14 cellular contexts compared by ENCODE assay signal in the genomic region with DNA sequence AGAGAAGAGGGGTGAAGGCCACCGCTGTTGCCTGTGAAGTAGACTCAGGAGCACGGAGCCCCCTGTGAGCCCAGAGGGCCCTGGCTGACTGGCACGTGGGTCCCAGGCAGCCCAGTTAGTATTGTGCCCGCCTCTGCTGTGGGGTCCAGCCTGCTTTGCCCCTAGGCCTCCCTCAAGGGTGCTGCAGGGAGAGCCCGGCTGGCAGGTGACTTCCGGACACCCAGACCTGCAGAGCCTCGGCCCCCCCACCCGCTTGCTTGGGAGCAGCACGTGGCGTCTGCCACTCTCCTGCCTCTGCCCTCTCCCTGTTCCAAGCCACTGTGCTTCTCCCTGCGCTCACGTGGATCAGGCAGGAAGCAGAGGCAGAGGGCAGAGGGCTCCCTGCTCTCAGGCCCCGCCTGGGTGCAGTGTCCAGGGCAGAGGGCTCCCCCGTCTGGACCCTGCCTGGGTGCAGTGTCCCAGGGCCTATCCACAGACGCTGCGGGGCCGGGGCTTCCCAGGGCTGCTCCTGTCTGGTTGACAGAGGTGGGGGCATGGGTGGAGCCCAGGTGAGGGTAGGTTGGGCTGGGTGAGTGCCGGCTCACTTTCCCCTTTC.
DNase-seq lines count a peak whose midpoint lies in the region; ATAC-seq and TF ChIP-seq lines count a peak whose summit lies in the region.
"Had no signal": no experiment of that assay in that cellular context is flagged by ENCODE, and none has a peak within 500 bp of the region (broad histone marks: within the 10 kb centered on the region; RNA-seq: fewer than 3 reads in every experiment).

No MANE protein-coding gene starts in this region.

- no peak overlapping the region for H3K4me3 ChIP-seq in right atrium auricular region
- no peak overlapping the region for H3K4me3 ChIP-seq in PC-3 (ENCODE audit: low read length)
- no peak overlapping the region for H3K4me3 ChIP-seq in right cardiac atrium (ENCODE audit: low read length)
- H3K4me3 ChIP-seq in naive thymus-derived CD4-positive, alpha-beta T cell (ENCODE audit: low read length): no peak overlapping the region

- no peaks in the 10 kb centered on the region for H3K9me3 Mint-ChIP-seq in naive thymus-derived CD4-positive, alpha-beta T cell
- no peaks in the 10 kb centered on the region for H3K9me3 Mint-ChIP-seq in activated CD8-positive, alpha-beta T cell treated with anti-CD3 and anti-CD28 coated beads, Interleukin-2, amount 10 ng/mL, durations not matched to agents 7 days and 5 days (ENCODE audit: insufficient read depth)
- no peaks in the 10 kb centered on the region for H3K9me3 Mint-ChIP-seq in activated T-helper 2 cell treated with anti-CD3 and anti-CD28 coated beads, Interferon-gamma antibody, Interleukin-2, Interleukin-4, amounts not matched to agents 10 μg/mL and 5 μg/mL and 100 μg/mL, durations not matched to agents 14 hours and 24 hours and 36 hours
- H3K9me3 Mint-ChIP-seq: CD14-positive monocyte had no signal

- no peak overlapping the region for H3K4me2 ChIP-seq in PC-3 (ENCODE audit: low read length)

- intact Hi-C loops in Right ventricle myocardium inferior (cut with DNase I): no loop called here
- intact Hi-C loops in PC-3 (cut with micrococcal nuclease): no loop called here
- intact Hi-C loops in right cardiac atrium (cut with DNase I): no loop called here
- intact Hi-C loops in naive thymus-derived CD4-positive, alpha-beta T cell (cut with micrococcal nuclease): no loop called here
- intact Hi-C loops in activated T-helper 2 cell treated with anti-CD3 and anti-CD28 coated beads, Interferon-gamma antibody, Interleukin-2, Interleukin-4, amounts not matched to agents 10 μg/mL and 5 μg/mL and 100 μg/mL, durations not matched to agents 14 hours and 24 hours and 36 hours (cut with micrococcal nuclease): no loop called here

- no peaks in the 10 kb centered on the region for H3K4me1 Mint-ChIP-seq in naive thymus-derived CD4-positive, alpha-beta T cell
- H3K4me1 Mint-ChIP-seq in activated CD8-positive, alpha-beta T cell treated with anti-CD3 and anti-CD28 coated beads, Interleukin-2, amount 10 ng/mL, durations not matched to agents 7 days and 5 days (ENCODE audit: low read depth): no peaks in the 10 kb centered on the region
- no peaks in the 10 kb centered on the region for H3K4me1 Mint-ChIP-seq in activated T-helper 2 cell treated with anti-CD3 and anti-CD28 coated beads, Interferon-gamma antibody, Interleukin-2, Interleukin-4, amounts not matched to agents 10 μg/mL and 5 μg/mL and 100 μg/mL, durations not matched to agents 14 hours and 24 hours and 36 hours (ENCODE audit: low read depth)
- H3K4me1 Mint-ChIP-seq: CD14-positive monocyte had no signal

- H2AFZ ChIP-seq in PC-3 (ENCODE audit: low read length): no peak overlapping the region

- no peak overlapping the region for H3K27ac ChIP-seq in right atrium auricular region
- H3K27ac ChIP-seq in PC-3 (ENCODE audit: low read length): no peak overlapping the region
- H3K27ac ChIP-seq in right cardiac atrium (ENCODE audit: low read length): no peak overlapping the region
- H3K27ac ChIP-seq in naive thymus-derived CD4-positive, alpha-beta T cell (ENCODE audit: low read depth, low read length): no peak overlapping the region

- H3K4me1 ChIP-seq in right atrium auricular region: peaks cover 0 to 12% of the 10 kb centered on the region in 2 donors
- no peaks in the 10 kb centered on the region for H3K4me1 ChIP-seq in PC-3 (ENCODE audit: insufficient read depth, low read length)
- H3K4me1 ChIP-seq in right cardiac atrium (ENCODE audit: control insufficient read depth, insufficient read depth, low read length): no peaks in the 10 kb centered on the region
- H3K4me1 ChIP-seq in naive thymus-derived CD4-positive, alpha-beta T cell (ENCODE audit: control insufficient read depth in 2 of 2, insufficient read depth in 2 of 2, low read length in 2 of 2): no peaks in the 10 kb centered on the region

- H3K27me3 ChIP-seq in right atrium auricular region (no peaks in the 10 kb centered on the region), PC-3 (ENCODE audit: low read length) (no peaks in the 10 kb centered on the region), right cardiac atrium (ENCODE audit: control insufficient read depth, insufficient read depth) (no peaks in the 10 kb centered on the region)
- H3K27me3 ChIP-seq in naive thymus-derived CD4-positive, alpha-beta T cell (ENCODE audit: control insufficient read depth in 2 of 2, insufficient read depth in 2 of 2, low read length in 2 of 2): no peaks in the 10 kb centered on the region

- WGBS in right cardiac atrium: 82% methylated on average over 18 of the region's 18 CpGs

- ATAC-seq in Right ventricle myocardium inferior (peak; percentile 8), PC-3 (peak; percentile 30; the same call in 1 of the 2 replicates), right cardiac atrium (no peak)
- peak; percentile 26 for ATAC-seq in naive thymus-derived CD4-positive, alpha-beta T cell
- ATAC-seq in activated CD8-positive, alpha-beta T cell treated with anti-CD3 and anti-CD28 coated beads, Interleukin-2, amount 10 ng/mL, durations not matched to agents 7 days and 5 days: no peak

- no peaks in the 10 kb centered on the region for H4K20me1 ChIP-seq in PC-3 (ENCODE audit: low read length)

- H3K36me3 ChIP-seq in right atrium auricular region (no peaks in the 10 kb centered on the region), PC-3 (ENCODE audit: low read depth, low read length) (no peaks in the 10 kb centered on the region)
- no peaks in the 10 kb centered on the region for H3K36me3 ChIP-seq in naive thymus-derived CD4-positive, alpha-beta T cell (ENCODE audit: control insufficient read depth in 2 of 3, insufficient read depth in 3 of 3, low read length in 3 of 3)

- CTCF ChIA-PET in PC-3 (lab: Charles Lee): no interaction called here
- CTCF ChIA-PET in naive thymus-derived CD4-positive, alpha-beta T cell (lab: Charles Lee): no interaction called here
- CTCF ChIA-PET in activated CD8-positive, alpha-beta T cell treated with anti-CD3 and anti-CD28 coated beads, Interleukin-2, amount 10 ng/mL, durations not matched to agents 7 days and 5 days (lab: Charles Lee): no interaction called here

- H3K9me2 ChIP-seq in PC-3 (replicated peaks; ENCODE audit: low read length): no peaks in the 10 kb centered on the region

- no peak overlapping the region for H3K27ac Mint-ChIP-seq in naive thymus-derived CD4-positive, alpha-beta T cell
- H3K27ac Mint-ChIP-seq in activated CD8-positive, alpha-beta T cell treated with anti-CD3 and anti-CD28 coated beads, Interleukin-2, amount 10 ng/mL, durations not matched to agents 7 days and 5 days: no peak overlapping the region
- no peak overlapping the region for H3K27ac Mint-ChIP-seq in activated T-helper 2 cell treated with anti-CD3 and anti-CD28 coated beads, Interferon-gamma antibody, Interleukin-2, Interleukin-4, amounts not matched to agents 10 μg/mL and 5 μg/mL and 100 μg/mL, durations not matched to agents 14 hours and 24 hours and 36 hours
- H3K27ac Mint-ChIP-seq: CD14-positive monocyte had no signal

- no peak for TF ChIP-seq CTCF in right atrium auricular region (IDR thresholded peaks at IDR 0.05)
- no peak for TF ChIP-seq CTCF in PC-3 (conservative IDR thresholded peaks at IDR 0.05; ENCODE audit: low read depth, low read length)

- no TSS peak for BruUV-seq in PC-3 (replicated peaks; lab: Mats Ljungman, UMichigan)

- H3K9ac ChIP-seq in PC-3 (ENCODE audit: low read length): no peak overlapping the region

- H3K9me3 ChIP-seq in right atrium auricular region (no peaks in the 10 kb centered on the region), PC-3 (ENCODE audit: low read length) (no peaks in the 10 kb centered on the region), right cardiac atrium (ENCODE audit: control insufficient read depth, low read length) (no peaks in the 10 kb centered on the region)
- H3K9me3 ChIP-seq in naive thymus-derived CD4-positive, alpha-beta T cell (ENCODE audit: control insufficient read depth in 2 of 3, low read length in 3 of 3): no peaks in the 10 kb centered on the region

- DNase-seq in Right ventricle myocardium inferior (ENCODE audit: missing footprints) (peak; percentile 64), right atrium auricular region (ENCODE audit: low spot score) (no peak), PC-3 (no peak), right cardiac atrium (peak in 2 of 3 donors; percentile 40 to 52), NK-92 (lab: John Stamatoyannopoulos, UW; ENCODE audit: unreplicated experiment) (no peak)
- no peak for DNase-seq in naive thymus-derived CD4-positive, alpha-beta T cell
- no peak for DNase-seq in activated CD8-positive, alpha-beta T cell treated with anti-CD3 and anti-CD28 coated beads, Interleukin-2, amount 10 ng/mL, durations not matched to agents 7 days and 5 days
- no peak for DNase-seq in activated T-helper 2 cell treated with anti-CD3 and anti-CD28 coated beads, Interferon-gamma antibody, Interleukin-2, Interleukin-4, amounts not matched to agents 10 μg/mL and 5 μg/mL and 100 μg/mL, durations not matched to agents 14 hours and 24 hours and 36 hours (ENCODE audit: low spot score)
- DNase-seq: COR-L47, NCI-H1436 treated with DMSO at 0.1 percent for 48 hours, NCI-H345, NCI-H526 treated with DMSO at 0.1 percent for 48 hours, SHP77 treated with DMSO at 0.1 percent for 48 hours had no signal

- POLR2A ChIA-PET in PC-3 (lab: Charles Lee; ENCODE audit: unreplicated experiment): no interaction called here
- POLR2A ChIA-PET in naive thymus-derived CD4-positive, alpha-beta T cell (lab: Charles Lee): no interaction called here
- POLR2A ChIA-PET in activated CD8-positive, alpha-beta T cell treated with anti-CD3 and anti-CD28 coated beads, Interleukin-2, amount 10 ng/mL, durations not matched to agents 7 days and 5 days (lab: Charles Lee): no interaction called here

- no peaks in the 10 kb centered on the region for H3F3A ChIP-seq in PC-3 (ENCODE audit: low read length, unreplicated experiment)

- H3K79me2 ChIP-seq in PC-3 (ENCODE audit: low read length): no peaks in the 10 kb centered on the region

- H3K27me3 Mint-ChIP-seq in naive thymus-derived CD4-positive, alpha-beta T cell: no peaks in the 10 kb centered on the region
- no peaks in the 10 kb centered on the region for H3K27me3 Mint-ChIP-seq in activated CD8-positive, alpha-beta T cell treated with anti-CD3 and anti-CD28 coated beads, Interleukin-2, amount 10 ng/mL, durations not matched to agents 7 days and 5 days (ENCODE audit: low read depth)
- no peaks in the 10 kb centered on the region for H3K27me3 Mint-ChIP-seq in activated T-helper 2 cell treated with anti-CD3 and anti-CD28 coated beads, Interferon-gamma antibody, Interleukin-2, Interleukin-4, amounts not matched to agents 10 μg/mL and 5 μg/mL and 100 μg/mL, durations not matched to agents 14 hours and 24 hours and 36 hours (ENCODE audit: low read depth)

- no peak overlapping the region for H3K4me3 Mint-ChIP-seq in naive thymus-derived CD4-positive, alpha-beta T cell
- H3K4me3 Mint-ChIP-seq in activated CD8-positive, alpha-beta T cell treated with anti-CD3 and anti-CD28 coated beads, Interleukin-2, amount 10 ng/mL, durations not matched to agents 7 days and 5 days: no peak overlapping the region
- no peak overlapping the region for H3K4me3 Mint-ChIP-seq in activated T-helper 2 cell treated with anti-CD3 and anti-CD28 coated beads, Interferon-gamma antibody, Interleukin-2, Interleukin-4, amounts not matched to agents 10 μg/mL and 5 μg/mL and 100 μg/mL, durations not matched to agents 14 hours and 24 hours and 36 hours (ENCODE audit: low read depth)
- H3K4me3 Mint-ChIP-seq: CD14-positive monocyte had no signal

- peaks cover 0 to 5% (median 0%) of the 10 kb centered on the region in 5 donors for H3K36me3 Mint-ChIP-seq in naive thymus-derived CD4-positive, alpha-beta T cell
- H3K36me3 Mint-ChIP-seq in activated CD8-positive, alpha-beta T cell treated with anti-CD3 and anti-CD28 coated beads, Interleukin-2, amount 10 ng/mL, durations not matched to agents 7 days and 5 days (ENCODE audit: low read depth): no peaks in the 10 kb centered on the region
- no peaks in the 10 kb centered on the region for H3K36me3 Mint-ChIP-seq in activated T-helper 2 cell treated with anti-CD3 and anti-CD28 coated beads, Interferon-gamma antibody, Interleukin-2, Interleukin-4, amounts not matched to agents 10 μg/mL and 5 μg/mL and 100 μg/mL, durations not matched to agents 14 hours and 24 hours and 36 hours (ENCODE audit: low read depth)

Comparison
In these comparisons a context has a peak if more than half of its experiments do, and no peak if none do; other contexts are left out.
1. ATAC-seq: peak in Right ventricle myocardium inferior (single experiment), PC-3 (single experiment) and naive thymus-derived CD4-positive, alpha-beta T cell (single experiment); none in right cardiac atrium (0 of 2) and activated CD8-positive, alpha-beta T cell treated with anti-CD3 and anti-CD28 coated beads, Interleukin-2, amount 10 ng/mL, durations not matched to agents 7 days and 5 days (single experiment).
2. DNase-seq: peak in Right ventricle myocardium inferior (single experiment) and right cardiac atrium (2 of 3); none in right atrium auricular region (single experiment), PC-3 (single experiment), naive thymus-derived CD4-positive, alpha-beta T cell (0 of 9), activated CD8-positive, alpha-beta T cell treated with anti-CD3 and anti-CD28 coated beads, Interleukin-2, amount 10 ng/mL, durations not matched to agents 7 days and 5 days (single experiment), activated T-helper 2 cell treated with anti-CD3 and anti-CD28 coated beads, Interferon-gamma antibody, Interleukin-2, Interleukin-4, amounts not matched to agents 10 μg/mL and 5 μg/mL and 100 μg/mL, durations not matched to agents 14 hours and 24 hours and 36 hours (single experiment) and NK-92 (single experiment).